In genomic region chr18:77006305-77007175, GRCh38 we compare ENCODE assay signal across 14 cellular contexts.
DNase-seq lines count a peak whose midpoint lies in the region; ATAC-seq and TF ChIP-seq lines count a peak whose summit lies in the region.
"Had no signal": no experiment of that assay in that cellular context is flagged by ENCODE, and none has a peak within 500 bp of the region (broad histone marks: within the 10 kb centered on the region; RNA-seq: fewer than 3 reads in every experiment).

No MANE protein-coding gene starts in this region.

- H4K20me1 ChIP-seq in GM23338 (replicated peaks; ENCODE audit: insufficient read depth), result no peaks in the 10 kb centered on the region

- H3K4me3 ChIP-seq in GM23338, result no peak overlapping the region
- H3K4me3 ChIP-seq in left ventricle myocardium inferior, result no peak overlapping the region
- H3K4me3 ChIP-seq in thyroid gland (replicated peaks in 1 of 3), result no peak overlapping the region
- H3K4me3 ChIP-seq: PC-9, spleen had no signal

- H3K4me3 Mint-ChIP-seq in GM23338, result no peak overlapping the region
- H3K4me3 Mint-ChIP-seq: CD4-positive, CD25-positive, alpha-beta regulatory T cell; IgD-negative memory B cell had no signal

- H3K27ac ChIP-seq in GM23338 (ENCODE audit: low read depth) (peak overlapping the region; percentile 33; the same call in 1 of the 2 replicates), left ventricle myocardium inferior (replicated peaks) (peak overlapping the region; percentile 56), thyroid gland (no peak overlapping the region)
- H3K27ac ChIP-seq: PC-9 had no signal

- H3K9me3 ChIP-seq in left ventricle myocardium inferior (replicated peaks) (no peaks in the 10 kb centered on the region), thyroid gland (no peaks in the 10 kb centered on the region)
- H3K9me3 ChIP-seq: spleen had no signal

- H3K36me3 ChIP-seq in GM23338 (ENCODE audit: insufficient read depth), result no peaks in the 10 kb centered on the region
- no peaks in the 10 kb centered on the region for H3K36me3 ChIP-seq in left ventricle myocardium inferior
- H3K36me3 ChIP-seq in thyroid gland, result no peaks in the 10 kb centered on the region

- H3K27me3 Mint-ChIP-seq in GM23338 (ENCODE audit: insufficient read depth, low read depth, poor library complexity), result peaks cover 16% of the 10 kb centered on the region
- H3K27me3 Mint-ChIP-seq: CD4-positive, CD25-positive, alpha-beta regulatory T cell; naive B cell had no signal

- H3K27me3 ChIP-seq in GM23338 (ENCODE audit: insufficient read depth) (no peaks in the 10 kb centered on the region), left ventricle myocardium inferior (ENCODE audit: low read depth) (no peaks in the 10 kb centered on the region), thyroid gland (no peaks in the 10 kb centered on the region)

- intact Hi-C loops in left ventricle myocardium inferior (cut with micrococcal nuclease), result no loop called here
- intact Hi-C loops in thyroid gland (cut with DNase I), result loop anchor here (5.0 kb wide), 2 partner anchors 51 to 196 kb away; no protein-coding TSS in a partner anchor

- no peaks in the 10 kb centered on the region for H3K9me2 ChIP-seq in GM23338 (ENCODE audit: insufficient read depth)

- H3K79me2 ChIP-seq in GM23338 (replicated peaks; ENCODE audit: insufficient read depth), result no peaks in the 10 kb centered on the region

- H3K36me3 Mint-ChIP-seq in GM23338 (ENCODE audit: low read depth), result no peaks in the 10 kb centered on the region

- H3K4me1 Mint-ChIP-seq in GM23338, result peaks cover 43% of the 10 kb centered on the region

- no peaks in the 10 kb centered on the region for H3F3A ChIP-seq in GM23338 (replicated peaks; ENCODE audit: low read depth)

- H2AFZ ChIP-seq in GM23338, result no peak overlapping the region
- H2AFZ ChIP-seq: PC-9 had no signal

- no peaks in the 10 kb centered on the region for H3K9me3 Mint-ChIP-seq in GM23338
- H3K9me3 Mint-ChIP-seq: IgD-negative memory B cell, naive B cell had no signal

- WGBS in thyroid gland, 2 donors, result 76 to 79% methylated on average over 26 to 29 of the region's 29 CpGs

- no peak for TF ChIP-seq CTCF in GM23338 (conservative IDR thresholded peaks at IDR 0.05; ENCODE audit: low read depth in 2 of 2)
- TF ChIP-seq CTCF in left ventricle myocardium inferior (IDR thresholded peaks at IDR 0.05; ENCODE audit: borderline replicate concordance), result no peak
- TF ChIP-seq CTCF in GM20000 (IDR thresholded peaks at IDR 0.05; ENCODE audit: extremely low read depth, missing control alignments), result no peak
- no peak for TF ChIP-seq CTCF in thyroid gland (IDR thresholded peaks at IDR 0.05)

- ATAC-seq in GM23338, result peak; percentile 73

- no peak for TF ChIP-seq POLR2A in thyroid gland (IDR thresholded peaks at IDR 0.05)

- DNase-seq in GM23338 (ENCODE audit: low spot score), result peak; percentile 34
- DNase-seq in SKM-1 (lab: John Stamatoyannopoulos, UW; ENCODE audit: unreplicated experiment), result peak; percentile 67
- no peak for DNase-seq in left ventricle myocardium inferior
- peak; percentile 82 for DNase-seq in pons (ENCODE audit: low spot score)
- DNase-seq in GM20000 (ENCODE audit: low spot score), result no peak
- no peak for DNase-seq in stimulated activated CD4-positive, alpha-beta T cell treated with anti-CD3 and anti-CD28 coated beads, Interleukin-1b, Interleukin-23, amount 100 ng/mL, for 48 hours
- no peak for DNase-seq in thyroid gland
- DNase-seq in mesenteric fat pad (ENCODE audit: low spot score), result no peak
- DNase-seq: CD4-positive, CD25-positive, alpha-beta regulatory T cell; naive B cell; NCI-H2029; PC-9; spleen had no signal

- H3K27ac Mint-ChIP-seq in GM23338, result no peak overlapping the region

- H3K4me2 ChIP-seq in GM23338, result 0 out of 2 replicates have a peak overlapping the region, but pooled peaks have one; percentile 23
- H3K4me2 ChIP-seq: PC-9 had no signal

- peaks cover 21% of the 10 kb centered on the region for H3K4me1 ChIP-seq in GM23338 (ENCODE audit: insufficient read depth)
- H3K4me1 ChIP-seq in left ventricle myocardium inferior, result peaks cover 28% of the 10 kb centered on the region
- H3K4me1 ChIP-seq in thyroid gland, result no peaks in the 10 kb centered on the region

TF ChIP-seq in GM23338, 12 proteins besides CTCF, POLR2A, EP300 and RAD21:
- TF ChIP-seq EZH2phosphoT487 (IDR thresholded peaks at IDR 0.05; ENCODE audit: unreplicated experiment), result no peak
- TF ChIP-seq ZNF462 (CRISPR knock-in tag; IDR thresholded peaks at IDR 0.05), result no peak
- TF ChIP-seq NANOG (IDR thresholded peaks at IDR 0.05; ENCODE audit: borderline replicate concordance), result no peak
- TF ChIP-seq ETS1 (IDR thresholded peaks at IDR 0.05), result no peak

Comparison
In these comparisons a context has a peak if more than half of its experiments do, and no peak if none do; other contexts are left out.
1. DNase-seq: peak in GM23338 (single experiment), SKM-1 (single experiment) and pons (single experiment); none in left ventricle myocardium inferior (single experiment), GM20000 (single experiment), stimulated activated CD4-positive, alpha-beta T cell treated with anti-CD3 and anti-CD28 coated beads, Interleukin-1b, Interleukin-23, amount 100 ng/mL, for 48 hours (single experiment), thyroid gland (0 of 2) and mesenteric fat pad (single experiment).
2. H3K27ac ChIP-seq: peak in GM23338 (single experiment) and left ventricle myocardium inferior (single experiment); none in thyroid gland (0 of 3).